Comparison of ENCODE assay signal across 13 cellular contexts in genomic region chr13:109160357-109160756, GRCh38.
DNase-seq lines count a peak whose midpoint lies in the region; ATAC-seq, FAIRE-seq and TF ChIP-seq lines count a peak whose summit lies in the region.
"Had no signal": no experiment of that assay in that cellular context is flagged by ENCODE, and none has a peak within 500 bp of the region (broad histone marks: within the 10 kb centered on the region; RNA-seq: fewer than 3 reads in every experiment).

No MANE protein-coding gene starts in this region.

- peak; percentile 30 for ATAC-seq in GM19035 (IDR thresholded peaks at IDR 0.05; ENCODE audit: unreplicated experiment)
- peak; percentile 42 for ATAC-seq in HG03342 (IDR thresholded peaks at IDR 0.05; ENCODE audit: unreplicated experiment)
- no peak for ATAC-seq in upper lobe of right lung
- ATAC-seq: left ventricle myocardium superior had no signal

- TF ChIP-seq POLR2A in H54 (IDR thresholded peaks at IDR 0.05; ENCODE audit: low read depth, low read length) (no peak), esophagus squamous epithelium (IDR thresholded peaks at IDR 0.05) (no peak)

- H2AFZ ChIP-seq in hepatocyte, result no peak overlapping the region

- no peaks in the 10 kb centered on the region for H3K79me2 ChIP-seq in hepatocyte

- no peaks in the 10 kb centered on the region for H3K9me3 Mint-ChIP-seq in activated T-cell treated with anti-CD3 and anti-CD28 coated beads, Interleukin-2, amount 50 U/mL, for 24 hours

- no peaks in the 10 kb centered on the region for H3K9me2 ChIP-seq in hepatocyte (replicated peaks; ENCODE audit: insufficient read depth)

- H3K4me1 ChIP-seq in esophagus squamous epithelium, result peaks cover 4 to 51% (median 28%) of the 10 kb centered on the region in 3 donors
- peaks cover 8% of the 10 kb centered on the region for H3K4me1 ChIP-seq in upper lobe of right lung
- H3K4me1 ChIP-seq in hepatocyte (ENCODE audit: insufficient read depth), result peaks cover 13% of the 10 kb centered on the region

- no peak for DNase-seq in H54 (ENCODE audit: insufficient read length, low spot score)
- no peak for DNase-seq in esophagus squamous epithelium (lab: John Stamatoyannopoulos, UW)
- no peak for DNase-seq in upper lobe of right lung
- DNase-seq in hepatocyte (ENCODE audit: low spot score), result no peak
- no peak for DNase-seq in activated T-cell treated with anti-CD3 and anti-CD28 coated beads, Interleukin-2, amount 50 U/mL, for 24 hours
- no peak for DNase-seq in SIG-M5 treated with dmso at 0.1 percent for 504 hours (lab: John Stamatoyannopoulos, UW; ENCODE audit: unreplicated experiment)
- DNase-seq: left ventricle myocardium superior, NCI-H1092 treated with DMSO at 0.1 percent for 48 hours, NCI-H82 had no signal

- H4K20me1 ChIP-seq in hepatocyte (ENCODE audit: insufficient read depth, poor library complexity, severe bottlenecking), result no peaks in the 10 kb centered on the region

- TF ChIP-seq CTCF in esophagus squamous epithelium (IDR thresholded peaks at IDR 0.05) (no peak), upper lobe of right lung (IDR thresholded peaks at IDR 0.05) (no peak), hepatocyte (IDR thresholded peaks at IDR 0.05; ENCODE audit: poor library complexity) (no peak)

- H3K27me3 ChIP-seq in esophagus squamous epithelium (no peaks in the 10 kb centered on the region), upper lobe of right lung (no peaks in the 10 kb centered on the region), hepatocyte (no peaks in the 10 kb centered on the region)
- H3K27me3 ChIP-seq: neutrophil had no signal

- FAIRE-seq in H54 (lab: Jason Lieb, UNC), result peak; percentile 41
- FAIRE-seq: GM12892 had no signal

- H3K27me3 Mint-ChIP-seq in activated T-cell treated with anti-CD3 and anti-CD28 coated beads, Interleukin-2, amount 50 U/mL, for 24 hours, result peaks cover 39% of the 10 kb centered on the region

- H3K36me3 ChIP-seq in esophagus squamous epithelium (no peaks in the 10 kb centered on the region), upper lobe of right lung (no peaks in the 10 kb centered on the region), hepatocyte (replicated peaks; ENCODE audit: insufficient read depth, low read depth) (no peaks in the 10 kb centered on the region)
- H3K36me3 ChIP-seq: neutrophil had no signal

- H3K4me3 Mint-ChIP-seq in activated T-cell treated with anti-CD3 and anti-CD28 coated beads, Interleukin-2, amount 50 U/mL, for 24 hours, result no peak overlapping the region

- 66 to 79% methylated on average over 4 of the region's 4 CpGs for WGBS in esophagus squamous epithelium, 2 donors
- 93% methylated on average over 4 of the region's 4 CpGs for WGBS in hepatocyte (ENCODE audit: low lambda C conversion rate, missing lambda C conversion rate)

- H3K4me3 ChIP-seq in esophagus squamous epithelium (no peak overlapping the region), upper lobe of right lung (no peak overlapping the region), hepatocyte (no peak overlapping the region)

- H3K4me2 ChIP-seq in hepatocyte, result no peak overlapping the region

- peaks cover 12% of the 10 kb centered on the region for H3K4me1 Mint-ChIP-seq in activated T-cell treated with anti-CD3 and anti-CD28 coated beads, Interleukin-2, amount 50 U/mL, for 24 hours (ENCODE audit: low read depth)

- intact Hi-C loops in esophagus squamous epithelium (cut with DNase I) (no loop called here), upper lobe of right lung (cut with DNase I) (no loop called here)

- H3K9me3 ChIP-seq in esophagus squamous epithelium (no peaks in the 10 kb centered on the region), upper lobe of right lung (no peaks in the 10 kb centered on the region), hepatocyte (ENCODE audit: low read depth) (no peaks in the 10 kb centered on the region)
- H3K9me3 ChIP-seq: neutrophil had no signal

- H3K36me3 Mint-ChIP-seq in activated T-cell treated with anti-CD3 and anti-CD28 coated beads, Interleukin-2, amount 50 U/mL, for 24 hours (ENCODE audit: low read depth), result no peaks in the 10 kb centered on the region

- no peak overlapping the region for H3K27ac Mint-ChIP-seq in activated T-cell treated with anti-CD3 and anti-CD28 coated beads, Interleukin-2, amount 50 U/mL, for 24 hours

- H3K27ac ChIP-seq in esophagus squamous epithelium, result peak overlapping the region in 3 of 4 donors; percentile 13 to 37 (median 36)
- no peak overlapping the region for H3K27ac ChIP-seq in upper lobe of right lung
- no peak overlapping the region for H3K27ac ChIP-seq in hepatocyte
- H3K27ac ChIP-seq: neutrophil had no signal

Comparison
In these comparisons a context has a peak if more than half of its experiments do, and no peak if none do; other contexts are left out.
1. H3K27ac ChIP-seq: peak in esophagus squamous epithelium (3 of 4); none in upper lobe of right lung (single experiment) and hepatocyte (single experiment).